Comparison of ENCODE assay signal across 8 cellular contexts in the genomic region with DNA sequence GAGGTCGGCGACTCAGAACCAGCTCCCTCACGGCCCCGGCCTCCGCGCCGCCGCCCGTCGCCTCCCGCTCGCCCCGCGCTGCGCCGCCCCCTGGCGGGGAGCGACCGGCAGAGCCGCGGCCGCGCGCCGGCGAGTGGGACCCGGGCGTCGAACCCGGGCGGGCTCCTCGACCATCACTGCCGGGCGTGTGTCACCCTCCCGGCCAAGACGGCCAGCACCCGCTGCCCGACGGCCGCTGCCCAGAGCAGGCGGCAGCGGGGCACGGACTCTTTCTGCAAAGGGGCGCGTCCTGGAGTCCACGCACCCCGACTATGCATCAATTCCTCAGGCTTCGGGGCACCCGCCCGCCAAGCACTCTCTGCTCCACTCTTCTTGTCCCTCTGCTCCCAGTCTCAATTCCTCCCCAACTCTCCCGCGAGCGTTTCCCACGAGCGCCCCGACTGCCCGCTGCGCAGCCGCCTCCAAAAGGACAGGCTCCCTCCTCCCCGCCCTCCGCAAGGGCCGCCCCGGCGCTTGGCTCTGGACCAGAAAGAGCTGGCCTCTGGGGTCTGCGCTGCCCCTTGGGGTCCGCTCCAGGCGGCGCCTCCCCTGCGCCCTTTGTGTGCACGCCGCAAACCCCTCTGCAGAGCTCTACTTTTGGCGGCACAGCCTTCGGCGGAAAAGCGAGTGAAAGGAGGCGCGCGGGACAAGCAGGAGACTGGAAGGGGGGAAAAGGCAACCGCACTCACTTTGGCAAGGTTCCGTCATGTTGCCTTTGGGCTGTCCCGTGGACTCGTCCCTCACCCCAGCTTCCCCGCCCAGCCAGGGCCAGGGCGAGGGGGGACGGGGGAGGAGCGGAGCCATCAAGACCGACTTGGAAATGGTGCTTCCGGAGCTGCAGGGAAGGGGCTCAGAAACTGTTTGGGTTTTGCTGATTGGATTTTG. TPM values are rescaled to one million over a fixed set of nuclear protein-coding genes. Genes with fewer than 3 reads are reported as not detected.
DNase-seq lines count a peak whose midpoint lies in the region; ATAC-seq and TF ChIP-seq lines count a peak whose summit lies in the region.

No MANE protein-coding gene starts in this region.

- no peaks in the 10 kb centered on the region for H3K79me2 ChIP-seq in smooth muscle cell (ENCODE audit: low read depth)

- H3K27ac ChIP-seq in iPS-20b (ENCODE audit: low read length) (no peak overlapping the region), smooth muscle cell (ENCODE audit: low read depth) (no peak overlapping the region)

- peak; percentile 55 for ATAC-seq in GM21723 (IDR thresholded peaks at IDR 0.05; ENCODE audit: unreplicated experiment)

- H3K4me3 ChIP-seq in Jurkat, Clone E6-1 (ENCODE audit: low read length), result peak overlapping the region; percentile 50
- H3K4me3 ChIP-seq in iPS-20b (ENCODE audit: low read length) (peak overlapping the region; percentile 89), smooth muscle cell (peak overlapping the region; percentile 72)

- peak overlapping the region; percentile 87; the same call in 1 of the 2 replicates for H3K9ac ChIP-seq in iPS-20b (ENCODE audit: low read depth, low read length)
- H3K9ac ChIP-seq in smooth muscle cell (ENCODE audit: low read depth), result no peak overlapping the region

- peak; percentile 40 for TF ChIP-seq CTCF in smooth muscle cell (IDR thresholded peaks at IDR 0.05; ENCODE audit: borderline replicate concordance, insufficient read depth, poor library complexity, severe bottlenecking)

- H3K27me3 ChIP-seq in iPS-20b (ENCODE audit: insufficient read depth, low read length) (peaks cover 17% of the 10 kb centered on the region; the same call in 1 of the 2 replicates), smooth muscle cell (ENCODE audit: low read depth) (peaks cover 15% of the 10 kb centered on the region)

- H3F3A ChIP-seq in smooth muscle cell (ENCODE audit: low read depth), result no peaks in the 10 kb centered on the region

- under 1% methylated on average over 62 of the region's 88 CpGs for WGBS in smooth muscle cell (ENCODE audit: low lambda C conversion rate)

- peak overlapping the region; percentile 97 for H2AFZ ChIP-seq in smooth muscle cell (ENCODE audit: low read depth)

- peaks cover 8% of the 10 kb centered on the region; the same call in 1 of the 2 replicates for H3K4me1 ChIP-seq in iPS-20b (ENCODE audit: insufficient read depth, low read length)
- H3K4me1 ChIP-seq in smooth muscle cell (ENCODE audit: low read depth), result no peaks in the 10 kb centered on the region

- no peaks in the 10 kb centered on the region for H4K20me1 ChIP-seq in smooth muscle cell (ENCODE audit: low read depth)

- peak; percentile 31 for DNase-seq in GDM1 (lab: John Stamatoyannopoulos, UW)
- DNase-seq in Jurkat, Clone E6-1 (ENCODE audit: low read depth, low spot score), result no peak
- DNase-seq in UCSD-AML1 (lab: John Stamatoyannopoulos, UW; ENCODE audit: unreplicated experiment), result peak; percentile 48
- peak; percentile 45 to 61 for DNase-seq in T47D (ENCODE audit: low read depth in 1 of 2, low spot score in 1 of 2)
- peak; percentile 44 for DNase-seq in smooth muscle cell (lab: John Stamatoyannopoulos, UW; ENCODE audit: unreplicated experiment)
- DNase-seq in NCI-H187 treated with DMSO at 0.1 percent for 48 hours (lab: John Stamatoyannopoulos, UW), result no peak

- H3K9me3 ChIP-seq in iPS-20b (ENCODE audit: insufficient read depth, low read depth, low read length) (no peaks in the 10 kb centered on the region), smooth muscle cell (replicated peaks; ENCODE audit: low read depth) (no peaks in the 10 kb centered on the region)

- peak overlapping the region; percentile 96 for H3K4me2 ChIP-seq in smooth muscle cell

- H3K36me3 ChIP-seq in iPS-20b (ENCODE audit: insufficient read depth, low read depth, low read length) (no peaks in the 10 kb centered on the region), smooth muscle cell (ENCODE audit: low read depth) (no peaks in the 10 kb centered on the region)

- in situ Hi-C loops in T47D (cut with HindIII; ENCODE audit: low pct_unique_long_range_greater_than_20kb, low sequenced_read_pairs), result no loop called here

RNA-seq across cellular contexts. Expression of gene PDE5A, which starts 1.1 kb away (rescaled TPM):
- polyA plus RNA-seq in Jurkat, Clone E6-1 (2012; ENCODE audit: insufficient read depth, insufficient read length), result 6.0 TPM
- 14.1 and 18.3 TPM in 2 replicates for total RNA-seq in smooth muscle cell
- polyA plus RNA-seq in smooth muscle cell, result 4.1 and 5.0 TPM in 2 replicates

Comparison
In these comparisons a context has a peak if more than half of its experiments do, and no peak if none do; other contexts are left out.
1. DNase-seq: peak in GDM1 (single experiment), UCSD-AML1 (single experiment), T47D (2 of 2) and smooth muscle cell (single experiment); none in Jurkat, Clone E6-1 (single experiment) and NCI-H187 treated with DMSO at 0.1 percent for 48 hours (single experiment).
2. Peak in every context shown above with its lines, with median percentiles within 50 percentile points of each other: H3K4me3 ChIP-seq.